Comparison of ENCODE assay signal across 1 cellular context in the genomic region with DNA sequence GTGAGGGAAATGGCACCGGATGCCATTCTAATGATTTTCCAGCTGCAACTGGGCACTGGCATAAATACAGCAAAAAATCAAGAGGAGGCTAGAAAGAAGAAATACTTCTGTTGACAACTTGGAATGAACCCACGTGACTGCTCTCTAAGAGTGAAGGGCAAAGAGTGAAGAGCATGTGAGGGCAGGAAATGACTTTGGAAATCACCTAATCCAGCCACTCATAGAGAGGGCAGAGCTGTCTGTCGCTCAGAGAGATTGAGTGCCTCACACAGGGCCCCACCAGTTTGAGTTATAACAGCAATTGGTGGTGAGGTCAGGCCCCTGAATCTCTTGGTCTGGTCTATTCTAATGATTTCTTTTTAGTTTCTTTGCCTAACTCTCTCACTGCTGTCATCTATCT.
TF ChIP-seq lines count a peak whose summit lies in the region.

No MANE protein-coding gene starts in this region.

TF ChIP-seq in SK-N-SH treated with all-trans-retinoic acid at 6 μM for 48 hours, 23 proteins besides CTCF, POLR2A, EP300 and RAD21 (continued from another document):
- TF ChIP-seq ZNF70 (CRISPR knock-in tag; IDR thresholded peaks at IDR 0.05) (no peak), CSDC2 (CRISPR knock-in tag; IDR thresholded peaks at IDR 0.05) (no peak), GLIS3 (CRISPR knock-in tag; IDR thresholded peaks at IDR 0.05) (no peak), TCF4 (CRISPR knock-in tag; IDR thresholded peaks at IDR 0.05; ENCODE audit: borderline replicate concordance) (no peak), ARNTL (CRISPR knock-in tag; IDR thresholded peaks at IDR 0.05; ENCODE audit: borderline replicate concordance, low read depth) (no peak), ZFP30 (CRISPR knock-in tag; IDR thresholded peaks at IDR 0.05) (no peak), ZNF8 (CRISPR knock-in tag; IDR thresholded peaks at IDR 0.05) (no peak), TOX (CRISPR knock-in tag; IDR thresholded peaks at IDR 0.05; ENCODE audit: borderline replicate concordance) (no peak), OSR1 (CRISPR knock-in tag; IDR thresholded peaks at IDR 0.05) (no peak), ZNF565 (CRISPR knock-in tag; conservative IDR thresholded peaks at IDR 0.05; ENCODE audit: low read depth) (no peak), ISL1 (CRISPR knock-in tag; IDR thresholded peaks at IDR 0.05) (no peak)
- TF ChIP-seq, protein P1, sequence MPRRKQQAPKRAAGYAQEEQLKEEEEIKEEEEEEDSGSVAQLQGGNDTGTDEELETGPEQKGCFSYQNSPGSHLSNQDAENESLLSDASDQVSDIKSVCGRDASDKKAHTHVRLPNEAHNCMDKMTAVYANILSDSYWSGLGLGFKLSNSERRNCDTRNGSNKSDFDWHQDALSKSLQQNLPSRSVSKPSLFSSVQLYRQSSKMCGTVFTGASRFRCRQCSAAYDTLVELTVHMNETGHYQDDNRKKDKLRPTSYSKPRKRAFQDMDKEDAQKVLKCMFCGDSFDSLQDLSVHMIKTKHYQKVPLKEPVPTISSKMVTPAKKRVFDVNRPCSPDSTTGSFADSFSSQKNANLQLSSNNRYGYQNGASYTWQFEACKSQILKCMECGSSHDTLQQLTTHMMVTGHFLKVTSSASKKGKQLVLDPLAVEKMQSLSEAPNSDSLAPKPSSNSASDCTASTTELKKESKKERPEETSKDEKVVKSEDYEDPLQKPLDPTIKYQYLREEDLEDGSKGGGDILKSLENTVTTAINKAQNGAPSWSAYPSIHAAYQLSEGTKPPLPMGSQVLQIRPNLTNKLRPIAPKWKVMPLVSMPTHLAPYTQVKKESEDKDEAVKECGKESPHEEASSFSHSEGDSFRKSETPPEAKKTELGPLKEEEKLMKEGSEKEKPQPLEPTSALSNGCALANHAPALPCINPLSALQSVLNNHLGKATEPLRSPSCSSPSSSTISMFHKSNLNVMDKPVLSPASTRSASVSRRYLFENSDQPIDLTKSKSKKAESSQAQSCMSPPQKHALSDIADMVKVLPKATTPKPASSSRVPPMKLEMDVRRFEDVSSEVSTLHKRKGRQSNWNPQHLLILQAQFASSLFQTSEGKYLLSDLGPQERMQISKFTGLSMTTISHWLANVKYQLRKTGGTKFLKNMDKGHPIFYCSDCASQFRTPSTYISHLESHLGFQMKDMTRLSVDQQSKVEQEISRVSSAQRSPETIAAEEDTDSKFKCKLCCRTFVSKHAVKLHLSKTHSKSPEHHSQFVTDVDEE (CRISPR knock-in tag; IDR thresholded peaks at IDR 0.05), result no peak
TF ChIP-seq in SK-N-SH treated with all-trans-retinoic acid at 6 μM for 48 hours: peak in this region for 0.
